28 cellular contexts compared by ENCODE assay signal in genomic region chr10:15405319-15405718, GRCh38.
"Had no signal": no experiment of that assay in that cellular context is flagged by ENCODE, and none has a peak within 500 bp of the region (broad histone marks: within the 10 kb centered on the region; RNA-seq: fewer than 3 reads in every experiment).

No MANE protein-coding gene starts in this region.

- H3K9me3 ChIP-seq: colonic mucosa, esophagus squamous epithelium, gastrocnemius medialis had no signal

- H3K4me1 ChIP-seq: colonic mucosa, esophagus muscularis mucosa, esophagus squamous epithelium, foreskin keratinocyte, gastrocnemius medialis, gastroesophageal sphincter, heart left ventricle had no signal

- H3K36me3 ChIP-seq: colonic mucosa, esophagus muscularis mucosa, esophagus squamous epithelium, gastrocnemius medialis, gastroesophageal sphincter, heart left ventricle, heart right ventricle had no signal

- H3K27me3 ChIP-seq: colonic mucosa, dorsolateral prefrontal cortex, esophagus muscularis mucosa, esophagus squamous epithelium, foreskin keratinocyte, gastrocnemius medialis, gastroesophageal sphincter, heart left ventricle, heart right ventricle had no signal

- H3K27ac ChIP-seq: colonic mucosa, coronary artery, dorsolateral prefrontal cortex, epithelial cell of prostate, esophagus muscularis mucosa, esophagus squamous epithelium, foreskin keratinocyte, gastrocnemius medialis, gastroesophageal sphincter, heart left ventricle, heart right ventricle had no signal

- DNase-seq: colonic mucosa; cortex of kidney; dermis blood vessel endothelial cell; dorsolateral prefrontal cortex; effector CD4-positive, alpha-beta T cell; effector CD8-positive, alpha-beta T cell; effector memory CD4-positive, alpha-beta T cell; effector memory CD8-positive, alpha-beta T cell; endodermal cell; erythroblast; esophagus squamous epithelium; foreskin fibroblast; foreskin keratinocyte; foreskin melanocyte; gastrocnemius medialis; glutamatergic neuron; head of caudate nucleus; heart left ventricle; heart right ventricle had no signal

- ATAC-seq: effector memory CD8-positive, alpha-beta T cell; esophagus mucosa; foreskin keratinocyte; gastrocnemius medialis; gastroesophageal sphincter; heart left ventricle; heart right ventricle had no signal

- FAIRE-seq: colon, endometrium, endothelial cell of umbilical vein, frontal cortex had no signal

- H3K4me3 ChIP-seq: colonic mucosa, coronary artery, dorsolateral prefrontal cortex, esophagus muscularis mucosa, esophagus squamous epithelium, gastrocnemius medialis, gastroesophageal sphincter, heart left ventricle, heart right ventricle had no signal
